23 cellular contexts compared by ENCODE assay signal in genomic region chr13:24146961-24147569, GRCh38. TPM values are rescaled to one million over a fixed set of nuclear protein-coding genes. Genes with fewer than 3 reads are reported as not detected.
A peak's percentile ranks its signal among the peaks of the same experiment; 100 is the strongest.
DNase-seq lines count a peak whose midpoint lies in the region; ATAC-seq, FAIRE-seq and TF ChIP-seq lines count a peak whose summit lies in the region.
"Had no signal": no experiment of that assay in that cellular context is flagged by ENCODE, and none has a peak within 500 bp of the region (broad histone marks: within the 10 kb centered on the region; RNA-seq: fewer than 3 reads in every experiment).

No MANE protein-coding gene starts in this region.

- H3K36me3 Mint-ChIP-seq in astrocyte (ENCODE audit: low read depth, unreplicated experiment): no peaks in the 10 kb centered on the region
- H3K36me3 Mint-ChIP-seq: stimulated activated naive B cell treated with anti-CD40 and anti-IgM and Interleukin-4, amounts not matched to agents 10 μg/mL and 1 μg/mL and 100 μg/mL, for 72 hours had no signal

- peaks cover 20% of the 10 kb centered on the region for H3K4me1 ChIP-seq in astrocyte (ENCODE audit: insufficient read depth, low read length)
- H3K4me1 ChIP-seq in right lobe of liver: no peaks in the 10 kb centered on the region
- peaks cover 23 to 40% (median 32%) of the 10 kb centered on the region in 4 donors for H3K4me1 ChIP-seq in stomach

- TF ChIP-seq CTCF in astrocyte (IDR thresholded peaks at IDR 0.05; ENCODE audit: insufficient read depth, low read depth, low read length) (no peak), right lobe of liver (IDR thresholded peaks at IDR 0.05) (no peak), stomach (IDR thresholded peaks at IDR 0.05) (no peak)

- peaks cover 3% of the 10 kb centered on the region for H3K9me3 Mint-ChIP-seq in astrocyte (ENCODE audit: unreplicated experiment)
- H3K9me3 Mint-ChIP-seq: activated naive CD8-positive, alpha-beta T cell treated with anti-CD3 and anti-CD28 coated beads, Interleukin-2, amount 50 U/mL, for 24 hours; activated T-helper 2 cell treated with anti-CD3 and anti-CD28 coated beads, Interferon-gamma antibody, Interleukin-2, Interleukin-4, amounts not matched to agents 10 μg/mL and 5 μg/mL and 100 μg/mL, durations not matched to agents 14 hours and 24 hours and 36 hours; dendritic cell treated with granulocyte-macrophage colony-stimulating factor and Interleukin-4, amounts not matched to agents 40 ng/mL and 50 ng/mL, for 4 days; stimulated activated naive B cell treated with anti-CD40 and anti-IgM and Interleukin-4, amounts not matched to agents 10 μg/mL and 1 μg/mL and 100 μg/mL, for 72 hours had no signal

- intact Hi-C loops in right lobe of liver (cut with DNase I): no loop called here
- intact Hi-C loops in stomach (cut with DNase I; ENCODE audit: low total_unique reads): no loop called here

- H3K4me2 ChIP-seq in astrocyte (ENCODE audit: low read length): no peak overlapping the region

- TF ChIP-seq EP300 in stomach (IDR thresholded peaks at IDR 0.05): no peak

- no peak overlapping the region for H3K27ac Mint-ChIP-seq in astrocyte (ENCODE audit: unreplicated experiment)
- H3K27ac Mint-ChIP-seq: activated naive CD8-positive, alpha-beta T cell treated with anti-CD3 and anti-CD28 coated beads, Interleukin-2, amount 50 U/mL, for 24 hours; activated T-helper 2 cell treated with anti-CD3 and anti-CD28 coated beads, Interferon-gamma antibody, Interleukin-2, Interleukin-4, amounts not matched to agents 10 μg/mL and 5 μg/mL and 100 μg/mL, durations not matched to agents 14 hours and 24 hours and 36 hours; B cell; dendritic cell treated with granulocyte-macrophage colony-stimulating factor and Interleukin-4, amounts not matched to agents 40 ng/mL and 50 ng/mL, for 4 days; stimulated activated naive B cell treated with anti-CD40 and anti-IgM and Interleukin-4, amounts not matched to agents 10 μg/mL and 1 μg/mL and 100 μg/mL, for 72 hours had no signal

- H4K20me1 ChIP-seq in astrocyte (ENCODE audit: insufficient read depth, low read length): no peaks in the 10 kb centered on the region

- H3K27ac ChIP-seq in astrocyte (ENCODE audit: low read depth, low read length) (no peak overlapping the region), right lobe of liver (peak overlapping the region in 1 of 3 donors; percentile 13), stomach (peak overlapping the region; percentile 68 to 85 (median 82))
- H3K27ac ChIP-seq: esophagus squamous epithelium, left ventricle myocardium inferior, thyroid gland had no signal

- no peaks in the 10 kb centered on the region for H3K9me3 ChIP-seq in astrocyte (ENCODE audit: insufficient read depth, low read depth, low read length)
- no peaks in the 10 kb centered on the region for H3K9me3 ChIP-seq in right lobe of liver
- H3K9me3 ChIP-seq in stomach: no peaks in the 10 kb centered on the region
- H3K9me3 ChIP-seq: esophagus squamous epithelium, left ventricle myocardium inferior, MG63, thyroid gland had no signal

- FAIRE-seq in astrocyte (lab: Jason Lieb, UNC): peak; percentile 23

- peaks cover 24% of the 10 kb centered on the region for H3K4me1 Mint-ChIP-seq in astrocyte (ENCODE audit: low read depth, unreplicated experiment)
- H3K4me1 Mint-ChIP-seq: B cell; stimulated activated naive B cell treated with anti-CD40 and anti-IgM and Interleukin-4, amounts not matched to agents 10 μg/mL and 1 μg/mL and 100 μg/mL, for 72 hours had no signal

- no peak overlapping the region for H2AFZ ChIP-seq in astrocyte (ENCODE audit: low read depth, low read length)

- H3K36me3 ChIP-seq in astrocyte (ENCODE audit: insufficient read depth, low read length) (no peaks in the 10 kb centered on the region), right lobe of liver (no peaks in the 10 kb centered on the region), stomach (no peaks in the 10 kb centered on the region)
- H3K36me3 ChIP-seq: esophagus squamous epithelium, left ventricle myocardium inferior, MG63, thyroid gland had no signal

- DNase-seq in astrocyte (ENCODE audit: low read depth): peak; percentile 39
- DNase-seq in right lobe of liver: no peak
- DNase-seq in stomach: no peak
- no peak for DNase-seq in NCI-H187 (lab: John Stamatoyannopoulos, UW)
- no peak for DNase-seq in NCI-H2227 (lab: John Stamatoyannopoulos, UW; ENCODE audit: unreplicated experiment)
- DNase-seq: activated naive CD8-positive, alpha-beta T cell treated with anti-CD3 and anti-CD28 coated beads, Interleukin-2, amount 50 U/mL, for 24 hours; EL; esophagus squamous epithelium; HCEC 1CT; left ventricle myocardium inferior; MG63; NCI-H1694; NCI-H2227 treated with DMSO at 0.1 percent for 48 hours; NCI-H82; right cardiac atrium; stimulated activated naive B cell treated with anti-CD40 and anti-IgM and Interleukin-4, amounts not matched to agents 10 μg/mL and 1 μg/mL and 100 μg/mL, for 72 hours; T1000; thyroid gland had no signal

- 69% methylated on average over 6 of the region's 7 CpGs for WGBS in right lobe of liver (ENCODE audit: insufficient coverage, low coverage, low lambda C conversion rate, missing lambda C conversion rate)
- WGBS in stomach, 5 donors: 58 to 83% (median 65%) methylated on average over 7 of the region's 7 CpGs

- no peak overlapping the region for H3K4me3 ChIP-seq in astrocyte (ENCODE audit: insufficient read depth, low read depth, low read length)
- no peak overlapping the region for H3K4me3 ChIP-seq in right lobe of liver
- H3K4me3 ChIP-seq in stomach: no peak overlapping the region
- H3K4me3 ChIP-seq: esophagus squamous epithelium, left ventricle myocardium inferior, MG63, thyroid gland had no signal

- ATAC-seq in GM19463 (IDR thresholded peaks at IDR 0.05; ENCODE audit: unreplicated experiment) (peak; percentile 27), right lobe of liver (peak; percentile 11 to 56 (median 38)), GM19395 (IDR thresholded peaks at IDR 0.05; ENCODE audit: unreplicated experiment) (no peak)
- ATAC-seq: activated naive CD8-positive, alpha-beta T cell treated with anti-CD3 and anti-CD28 coated beads, Interleukin-2, amount 50 U/mL, for 24 hours; right cardiac atrium; stimulated activated naive B cell treated with anti-CD40 and anti-IgM and Interleukin-4, amounts not matched to agents 10 μg/mL and 1 μg/mL and 100 μg/mL, for 72 hours had no signal

- H3K79me2 ChIP-seq in astrocyte (ENCODE audit: insufficient read depth, low read length): no peaks in the 10 kb centered on the region

- H3K27me3 Mint-ChIP-seq in astrocyte (ENCODE audit: low read depth, unreplicated experiment): no peaks in the 10 kb centered on the region
- H3K27me3 Mint-ChIP-seq: activated naive CD8-positive, alpha-beta T cell treated with anti-CD3 and anti-CD28 coated beads, Interleukin-2, amount 50 U/mL, for 24 hours had no signal

- no peak overlapping the region for H3K4me3 Mint-ChIP-seq in astrocyte (ENCODE audit: unreplicated experiment)
- H3K4me3 Mint-ChIP-seq: activated naive CD8-positive, alpha-beta T cell treated with anti-CD3 and anti-CD28 coated beads, Interleukin-2, amount 50 U/mL, for 24 hours; B cell; dendritic cell treated with granulocyte-macrophage colony-stimulating factor and Interleukin-4, amounts not matched to agents 40 ng/mL and 50 ng/mL, for 4 days; stimulated activated naive B cell treated with anti-CD40 and anti-IgM and Interleukin-4, amounts not matched to agents 10 μg/mL and 1 μg/mL and 100 μg/mL, for 72 hours had no signal

- TF ChIP-seq POLR2A in right lobe of liver (IDR thresholded peaks at IDR 0.05): no peak
- no peak for TF ChIP-seq POLR2A in stomach (IDR thresholded peaks at IDR 0.05)

- H3K27me3 ChIP-seq in astrocyte (ENCODE audit: insufficient read depth, low read length) (peaks cover 4% of the 10 kb centered on the region), right lobe of liver (no peaks in the 10 kb centered on the region), stomach (no peaks in the 10 kb centered on the region)
- H3K27me3 ChIP-seq: esophagus squamous epithelium, MG63, thyroid gland had no signal

- H3K9ac ChIP-seq in astrocyte (ENCODE audit: low read length): no peak overlapping the region

RNA-seq across cellular contexts. Expression of gene SPATA13, which starts 13.5 kb away (rescaled TPM):
- total RNA-seq in astrocyte (6.2 and 6.7 TPM in 2 replicates), right lobe of liver (10 to 100 TPM; 21.5 to 39.9 (median 30.5) TPM), stomach (100 to 1,000 TPM in 1 of 5 donors, 10 to 100 TPM in 4; 46.7 to 156 (median 71.6) TPM)
- polyA plus RNA-seq in stomach: 10 to 100 TPM in 2 of 3 donors, 1 to 10 TPM in 1; 3.6 to 24.4 (median 13.8) TPM
